ENCODE assay signal across 17 cellular contexts in genomic region chr6:161435426-161436065, GRCh38.
DNase-seq lines count a peak whose midpoint lies in the region; ATAC-seq and TF ChIP-seq lines count a peak whose summit lies in the region.
"Had no signal": no experiment of that assay in that cellular context is flagged by ENCODE, and none has a peak within 500 bp of the region (broad histone marks: within the 10 kb centered on the region; RNA-seq: fewer than 3 reads in every experiment).

No MANE protein-coding gene starts in this region.

- no peaks in the 10 kb centered on the region for H3K36me3 Mint-ChIP-seq in activated T-cell treated with anti-CD3 and anti-CD28 coated beads, Interleukin-2, amount 50 U/mL, for 72 hours (ENCODE audit: insufficient read depth in 2 of 2)
- H3K36me3 Mint-ChIP-seq: activated naive CD8-positive, alpha-beta T cell treated with anti-CD3 and anti-CD28 coated beads for 36 hours had no signal

- no peak overlapping the region for H2AFZ ChIP-seq in osteoblast (ENCODE audit: low read length)

- H3K4me1 ChIP-seq in heart right ventricle (peaks cover 2 to 44% (median 19%) of the 10 kb centered on the region in 9 donors), osteoblast (ENCODE audit: insufficient read depth, low read length) (peaks cover 23% of the 10 kb centered on the region), upper lobe of left lung (peaks cover 0 to 3% (median 0%) of the 10 kb centered on the region in 4 donors)

- no peak overlapping the region for H3K4me3 Mint-ChIP-seq in activated T-cell treated with anti-CD3 and anti-CD28 coated beads, Interleukin-2, amount 50 U/mL, for 72 hours
- H3K4me3 Mint-ChIP-seq: activated naive CD8-positive, alpha-beta T cell treated with anti-CD3 and anti-CD28 coated beads for 36 hours had no signal

- H3K4me1 Mint-ChIP-seq in activated T-cell treated with anti-CD3 and anti-CD28 coated beads, Interleukin-2, amount 50 U/mL, for 72 hours (ENCODE audit: low read depth): no peaks in the 10 kb centered on the region
- H3K4me1 Mint-ChIP-seq: activated naive CD8-positive, alpha-beta T cell treated with anti-CD3 and anti-CD28 coated beads for 36 hours had no signal

- no peak for TF ChIP-seq EP300 in upper lobe of left lung (IDR thresholded peaks at IDR 0.05)

- no peaks in the 10 kb centered on the region for H3K79me2 ChIP-seq in osteoblast (ENCODE audit: insufficient read depth, low read length)

- no peaks in the 10 kb centered on the region for H3K9me3 Mint-ChIP-seq in activated T-cell treated with anti-CD3 and anti-CD28 coated beads, Interleukin-2, amount 50 U/mL, for 72 hours
- H3K9me3 Mint-ChIP-seq: activated naive CD8-positive, alpha-beta T cell treated with anti-CD3 and anti-CD28 coated beads for 36 hours had no signal

- no peaks in the 10 kb centered on the region for H3K27me3 Mint-ChIP-seq in activated T-cell treated with anti-CD3 and anti-CD28 coated beads, Interleukin-2, amount 50 U/mL, for 72 hours (ENCODE audit: low read depth)
- H3K27me3 Mint-ChIP-seq: activated naive CD8-positive, alpha-beta T cell treated with anti-CD3 and anti-CD28 coated beads for 36 hours had no signal

- DNase-seq in heart right ventricle (no peak), Right ventricle myocardium inferior (ENCODE audit: missing footprints) (no peak), dermis blood vessel endothelial cell (peak; percentile 19), osteoblast (ENCODE audit: insufficient read length, low spot score, missing footprints) (peak; percentile 67), upper lobe of left lung (no peak), NCI-H2171 (lab: John Stamatoyannopoulos, UW) (no peak), GOT3 (lab: John Stamatoyannopoulos, UW) (no peak)
- no peak for DNase-seq in activated T-cell treated with anti-CD3 and anti-CD28 coated beads, Interleukin-2, amount 50 U/mL, for 72 hours
- DNase-seq: 8988T; activated naive CD8-positive, alpha-beta T cell treated with anti-CD3 and anti-CD28 coated beads for 36 hours; COR-L47; effector memory CD4-positive, alpha-beta T cell; NCI-H146; NCI-H748 treated with DMSO at 0.1 percent for 48 hours; posterior cingulate gyrus; SHP77 treated with DMSO at 0.1 percent for 48 hours had no signal

- peak overlapping the region in 4 of 10 donors; percentile 2 to 31 (median 20) for H3K4me3 ChIP-seq in heart right ventricle
- H3K4me3 ChIP-seq in osteoblast (ENCODE audit: insufficient read depth, low read length): no peak overlapping the region
- no peak overlapping the region for H3K4me3 ChIP-seq in upper lobe of left lung
- H3K4me3 ChIP-seq: lung had no signal

- no peaks in the 10 kb centered on the region for H3K36me3 ChIP-seq in heart right ventricle
- no peaks in the 10 kb centered on the region for H3K36me3 ChIP-seq in osteoblast (ENCODE audit: insufficient read depth, low read length)
- no peaks in the 10 kb centered on the region for H3K36me3 ChIP-seq in upper lobe of left lung

- H3K27ac Mint-ChIP-seq in activated T-cell treated with anti-CD3 and anti-CD28 coated beads, Interleukin-2, amount 50 U/mL, for 72 hours: no peak overlapping the region
- H3K27ac Mint-ChIP-seq: activated naive CD8-positive, alpha-beta T cell treated with anti-CD3 and anti-CD28 coated beads for 36 hours had no signal

- 47 to 50% methylated on average over 4 of the region's 4 CpGs for WGBS in heart right ventricle, 2 donors
- WGBS in upper lobe of left lung, 2 donors: 61 to 68% methylated on average over 4 of the region's 4 CpGs

- H3K9me3 ChIP-seq in heart right ventricle (no peaks in the 10 kb centered on the region), osteoblast (ENCODE audit: low read depth, low read length) (no peaks in the 10 kb centered on the region), upper lobe of left lung (no peaks in the 10 kb centered on the region)

- H3K27me3 ChIP-seq in heart right ventricle: no peaks in the 10 kb centered on the region
- H3K27me3 ChIP-seq in osteoblast (ENCODE audit: insufficient read depth, low read length): no peaks in the 10 kb centered on the region
- H3K27me3 ChIP-seq in upper lobe of left lung: no peaks in the 10 kb centered on the region

- H3K4me2 ChIP-seq in osteoblast (ENCODE audit: insufficient read depth, low read length): peak overlapping the region; percentile 51

- ATAC-seq in heart right ventricle (no peak), Right ventricle myocardium inferior (no peak), upper lobe of left lung (ENCODE audit: low FRiP score in 2 of 2) (no peak)
- no peak for ATAC-seq in activated T-cell treated with anti-CD3 and anti-CD28 coated beads, Interleukin-2, amount 50 U/mL, for 72 hours (replicated peaks in 1 of 2)

- H3K27ac ChIP-seq in heart right ventricle (peak overlapping the region; percentile 45 to 88 (median 74)), osteoblast (ENCODE audit: low read depth, low read length) (peak overlapping the region; percentile 90), upper lobe of left lung (no peak overlapping the region)

- intact Hi-C loops in heart right ventricle (cut with DNase I): loop anchor here in 2 of 10 donors (5.0 kb wide), 2 partner anchors 47 to 57 kb away; no protein-coding TSS in a partner anchor
- intact Hi-C loops in Right ventricle myocardium inferior (cut with DNase I): loop anchor here (5.0 kb wide), 1 partner anchor 42 kb away; no protein-coding TSS in a partner anchor

- TF ChIP-seq CTCF in heart right ventricle (IDR thresholded peaks at IDR 0.05) (no peak), osteoblast (IDR thresholded peaks at IDR 0.05; ENCODE audit: extremely low read depth, low read depth, low read length) (no peak), upper lobe of left lung (IDR thresholded peaks at IDR 0.05) (no peak)

- no peaks in the 10 kb centered on the region for H4K20me1 ChIP-seq in osteoblast (ENCODE audit: insufficient read depth, low read length)

- TF ChIP-seq POLR2A in upper lobe of left lung (IDR thresholded peaks at IDR 0.05): no peak

Comparison
In these comparisons a context has a peak if more than half of its experiments do, and no peak if none do; other contexts are left out.
1. DNase-seq: peak in dermis blood vessel endothelial cell (single experiment) and osteoblast (single experiment); none in heart right ventricle (0 of 2), Right ventricle myocardium inferior (single experiment), activated T-cell treated with anti-CD3 and anti-CD28 coated beads, Interleukin-2, amount 50 U/mL, for 72 hours (0 of 2), upper lobe of left lung (0 of 2), NCI-H2171 (single experiment) and GOT3 (single experiment).
2. H3K27ac ChIP-seq: peak in heart right ventricle (10 of 10) and osteoblast (single experiment); none in upper lobe of left lung (0 of 4).